ENCODE assay signal across 14 cellular contexts in genomic region chr11:62789576-62789975, GRCh38. TPM values are rescaled to one million over a fixed set of nuclear protein-coding genes. Genes with fewer than 3 reads are reported as not detected.
DNase-seq lines count a peak whose midpoint lies in the region; ATAC-seq lines count a peak whose summit lies in the region.
"Had no signal": no experiment of that assay in that cellular context is flagged by ENCODE, and none has a peak within 500 bp of the region (broad histone marks: within the 10 kb centered on the region; RNA-seq: fewer than 3 reads in every experiment).

No MANE protein-coding gene starts in this region.

- 58 to 61% methylated on average over 3 of the region's 3 CpGs for WGBS in GM23248 (ENCODE audit: low coverage in 1 of 2, low lambda C conversion rate in 2 of 2, missing lambda C conversion rate in 2 of 2), 2 experiments

- H3F3A ChIP-seq in GM23248 (ENCODE audit: insufficient read depth): peaks cover 50% of the 10 kb centered on the region

- H3K9ac ChIP-seq in GM23248: peak overlapping the region; percentile 84; the same call in 1 of the 2 replicates

- DNase-seq in CD4-positive, CD25-positive, alpha-beta regulatory T cell: no peak
- DNase-seq in GM23248 (no peak), naive B cell (no peak), inferior parietal cortex (ENCODE audit: extremely low spot score) (no peak), NCI-H1092 treated with DMSO at 0.1 percent for 48 hours (lab: John Stamatoyannopoulos, UW) (no peak)
- DNase-seq in activated CD8-positive, alpha-beta T cell treated with anti-CD3 and anti-CD28 coated beads, Interleukin-2, amount 10 ng/mL, durations not matched to agents 7 days and 5 days: no peak
- DNase-seq: activated gamma-delta T cell treated with Interleukin-2 at 50 U/mL for 16 hours, dermis blood vessel endothelial cell, midbrain, NCI-H345, retina, Right ventricle myocardium superior, WERI-Rb-1 had no signal

- peaks cover 36% of the 10 kb centered on the region for H3K36me3 ChIP-seq in CD4-positive, CD25-positive, alpha-beta regulatory T cell (ENCODE audit: control insufficient read depth, insufficient read depth, low read length)
- peaks cover 11% of the 10 kb centered on the region for H3K36me3 ChIP-seq in GM23248 (ENCODE audit: low read depth)

- no peaks in the 10 kb centered on the region for H4K20me1 ChIP-seq in GM23248 (ENCODE audit: insufficient read depth)

- H3K9me3 Mint-ChIP-seq in CD4-positive, CD25-positive, alpha-beta regulatory T cell: no peaks in the 10 kb centered on the region
- no peaks in the 10 kb centered on the region for H3K9me3 Mint-ChIP-seq in activated CD8-positive, alpha-beta T cell treated with anti-CD3 and anti-CD28 coated beads, Interleukin-2, amount 10 ng/mL, durations not matched to agents 7 days and 5 days (ENCODE audit: insufficient read depth)
- no peaks in the 10 kb centered on the region for H3K9me3 Mint-ChIP-seq in naive B cell

- H3K4me3 Mint-ChIP-seq in CD4-positive, CD25-positive, alpha-beta regulatory T cell: peak overlapping the region; percentile 90 to 99 (median 96)
- peak overlapping the region; percentile 96 for H3K4me3 Mint-ChIP-seq in activated CD8-positive, alpha-beta T cell treated with anti-CD3 and anti-CD28 coated beads, Interleukin-2, amount 10 ng/mL, durations not matched to agents 7 days and 5 days
- H3K4me3 Mint-ChIP-seq in naive B cell: peak overlapping the region in 7 of 8 donors; percentile 67 to 97 (median 93)

- H3K4me2 ChIP-seq in GM23248 (ENCODE audit: unreplicated experiment): no peak overlapping the region

- peaks cover 52% of the 10 kb centered on the region for H3K79me2 ChIP-seq in GM23248 (ENCODE audit: insufficient read depth)

- H3K27me3 ChIP-seq in CD4-positive, CD25-positive, alpha-beta regulatory T cell (ENCODE audit: control insufficient read depth, insufficient read depth, low read length): no peaks in the 10 kb centered on the region
- no peaks in the 10 kb centered on the region for H3K27me3 ChIP-seq in GM23248 (replicated peaks; ENCODE audit: insufficient read depth)

- H2AFZ ChIP-seq in GM23248: no peak overlapping the region

- no peak for ATAC-seq in CD4-positive, CD25-positive, alpha-beta regulatory T cell (ENCODE audit: low read depth in 2 of 2)
- ATAC-seq in activated CD8-positive, alpha-beta T cell treated with anti-CD3 and anti-CD28 coated beads, Interleukin-2, amount 10 ng/mL, durations not matched to agents 7 days and 5 days: no peak
- ATAC-seq in naive B cell (ENCODE audit: low read depth in 2 of 2) (no peak), GM21786 (IDR thresholded peaks at IDR 0.05; ENCODE audit: unreplicated experiment) (no peak)

- no peaks in the 10 kb centered on the region for H3K9me2 ChIP-seq in GM23248 (ENCODE audit: insufficient read depth)

- peaks cover 14% of the 10 kb centered on the region for H3K36me3 Mint-ChIP-seq in CD4-positive, CD25-positive, alpha-beta regulatory T cell
- peaks cover 73% of the 10 kb centered on the region for H3K36me3 Mint-ChIP-seq in activated CD8-positive, alpha-beta T cell treated with anti-CD3 and anti-CD28 coated beads, Interleukin-2, amount 10 ng/mL, durations not matched to agents 7 days and 5 days (ENCODE audit: low read depth)
- H3K36me3 Mint-ChIP-seq in naive B cell: peaks cover 0 to 6% of the 10 kb centered on the region in 2 donors

- H3K27ac ChIP-seq in CD4-positive, CD25-positive, alpha-beta regulatory T cell (ENCODE audit: insufficient read depth, low read length, poor library complexity, severe bottlenecking): peak overlapping the region; percentile 94
- H3K27ac ChIP-seq in GM23248: no peak overlapping the region
- H3K27ac ChIP-seq: WERI-Rb-1 had no signal

- CTCF ChIA-PET in activated CD8-positive, alpha-beta T cell treated with anti-CD3 and anti-CD28 coated beads, Interleukin-2, amount 10 ng/mL, durations not matched to agents 7 days and 5 days (lab: Charles Lee): interaction anchor here (0.7 to 7.9 kb wide), 11 partner anchors 11 to 247 kb away, joined by 3 to 144 read pairs (median 4); partner anchors contain the start of genes C11orf98, CSKMT, HNRNPUL2 and SLC3A2

- H3K4me1 ChIP-seq in CD4-positive, CD25-positive, alpha-beta regulatory T cell (ENCODE audit: control insufficient read depth, insufficient read depth, low read length, poor library complexity, severe bottlenecking): peaks cover 52% of the 10 kb centered on the region
- H3K4me1 ChIP-seq in GM23248 (ENCODE audit: insufficient read depth): peaks cover 48% of the 10 kb centered on the region

- no peaks in the 10 kb centered on the region for H3K9me3 ChIP-seq in CD4-positive, CD25-positive, alpha-beta regulatory T cell (ENCODE audit: control insufficient read depth in 2 of 2, low read length in 2 of 2)
- H3K9me3 ChIP-seq in GM23248 (ENCODE audit: low read depth): no peaks in the 10 kb centered on the region

- in situ Hi-C loops in GM23248 (cut with MboI): no loop called here

- peak overlapping the region; percentile 52 to 98 (median 94) for H3K27ac Mint-ChIP-seq in CD4-positive, CD25-positive, alpha-beta regulatory T cell
- peak overlapping the region; percentile 98 for H3K27ac Mint-ChIP-seq in activated CD8-positive, alpha-beta T cell treated with anti-CD3 and anti-CD28 coated beads, Interleukin-2, amount 10 ng/mL, durations not matched to agents 7 days and 5 days
- peak overlapping the region in 3 of 6 donors; percentile 66 to 97 (median 88) for H3K27ac Mint-ChIP-seq in naive B cell

- peaks cover 13 to 68% (median 44%) of the 10 kb centered on the region in 4 donors for H3K4me1 Mint-ChIP-seq in CD4-positive, CD25-positive, alpha-beta regulatory T cell
- peaks cover 54% of the 10 kb centered on the region for H3K4me1 Mint-ChIP-seq in activated CD8-positive, alpha-beta T cell treated with anti-CD3 and anti-CD28 coated beads, Interleukin-2, amount 10 ng/mL, durations not matched to agents 7 days and 5 days (ENCODE audit: low read depth)
- peaks cover 37 to 58% (median 57%) of the 10 kb centered on the region in 3 donors for H3K4me1 Mint-ChIP-seq in naive B cell

- POLR2A ChIA-PET in activated CD8-positive, alpha-beta T cell treated with anti-CD3 and anti-CD28 coated beads, Interleukin-2, amount 10 ng/mL, durations not matched to agents 7 days and 5 days (lab: Charles Lee): interaction anchor here (0.8 to 7.8 kb wide), 10 partner anchors 11 to 124 kb away, joined by 4 to 190 read pairs (median 10); partner anchors contain the start of genes C11orf98, CSKMT, NXF1 and SLC3A2

- no peak overlapping the region for H3K4me3 ChIP-seq in CD4-positive, CD25-positive, alpha-beta regulatory T cell (ENCODE audit: low read depth, low read length)
- H3K4me3 ChIP-seq in GM23248: 0 out of 2 replicates have a peak overlapping the region, but pooled peaks have one; percentile 5

- H3K27me3 Mint-ChIP-seq in CD4-positive, CD25-positive, alpha-beta regulatory T cell: no peaks in the 10 kb centered on the region
- no peaks in the 10 kb centered on the region for H3K27me3 Mint-ChIP-seq in activated CD8-positive, alpha-beta T cell treated with anti-CD3 and anti-CD28 coated beads, Interleukin-2, amount 10 ng/mL, durations not matched to agents 7 days and 5 days (ENCODE audit: low read depth)
- no peaks in the 10 kb centered on the region for H3K27me3 Mint-ChIP-seq in naive B cell

RNA-seq across cellular contexts. Expression of gene TMEM223, which starts 2.2 kb away (rescaled TPM):
- 9.1 TPM for total RNA-seq in CD4-positive, CD25-positive, alpha-beta regulatory T cell
- 10 to 100 TPM; 55.2 to 71.9 (median 69.2) TPM for polyA plus RNA-seq in CD4-positive, CD25-positive, alpha-beta regulatory T cell
- 32.0 and 33.4 TPM in 2 replicates for total RNA-seq in GM23248 (2014; rRNA removed; shearing (Covaris generic))
- polyA plus RNA-seq in GM23248 (2016; fragmentation: Nextera tagmentation; extraction: Ambion mirVana): 31.4 and 34.2 TPM in 2 replicates
- total RNA-seq in activated CD8-positive, alpha-beta T cell treated with anti-CD3 and anti-CD28 coated beads, Interleukin-2, amount 10 ng/mL, durations not matched to agents 7 days and 5 days: 10 to 100 TPM; 20.1 to 20.3 TPM
- 10 to 100 TPM; 28.9 to 52.5 (median 45.3) TPM for polyA plus RNA-seq in naive B cell (ENCODE audit: low read depth in 6 of 6)

RNA-seq across cellular contexts. Expression of gene TMEM179B, which starts 2.4 kb away (rescaled TPM):
- 26.3 TPM for total RNA-seq in CD4-positive, CD25-positive, alpha-beta regulatory T cell
- 100 to 1,000 TPM; 129 to 172 (median 152) TPM for polyA plus RNA-seq in CD4-positive, CD25-positive, alpha-beta regulatory T cell
- 73.3 and 151 TPM in 2 replicates for total RNA-seq in GM23248 (2014; rRNA removed; shearing (Covaris generic))
- polyA plus RNA-seq in GM23248 (2016; fragmentation: Nextera tagmentation; extraction: Ambion mirVana): 140 and 150 TPM in 2 replicates
- 10 to 100 TPM; 37.3 to 40.8 TPM for total RNA-seq in activated CD8-positive, alpha-beta T cell treated with anti-CD3 and anti-CD28 coated beads, Interleukin-2, amount 10 ng/mL, durations not matched to agents 7 days and 5 days
- 100 to 1,000 TPM; 145 to 275 (median 160) TPM for polyA plus RNA-seq in naive B cell (ENCODE audit: low read depth in 6 of 6)

RNA-seq across cellular contexts. Expression of gene NXF1, which starts 15.7 kb away (rescaled TPM):
- 309 TPM for total RNA-seq in CD4-positive, CD25-positive, alpha-beta regulatory T cell
- polyA plus RNA-seq in CD4-positive, CD25-positive, alpha-beta regulatory T cell: 10 to 100 TPM; 47.3 to 70.9 (median 64.2) TPM
- 25.0 and 32.0 TPM in 2 replicates for total RNA-seq in GM23248 (2014; rRNA removed; shearing (Covaris generic))
- 51.1 and 53.3 TPM in 2 replicates for polyA plus RNA-seq in GM23248 (2016; fragmentation: Nextera tagmentation; extraction: Ambion mirVana)
- total RNA-seq in activated CD8-positive, alpha-beta T cell treated with anti-CD3 and anti-CD28 coated beads, Interleukin-2, amount 10 ng/mL, durations not matched to agents 7 days and 5 days: 100 to 1,000 TPM; 110 to 111 TPM
- 100 to 1,000 TPM in 2 of 6 donors, 10 to 100 TPM in 4; 60.9 to 121 (median 90.6) TPM for polyA plus RNA-seq in naive B cell (ENCODE audit: low read depth in 6 of 6)

RNA-seq across cellular contexts. Expression of gene TAF6L, which starts 18.4 kb away (rescaled TPM):
- 13.1 TPM for total RNA-seq in CD4-positive, CD25-positive, alpha-beta regulatory T cell
- polyA plus RNA-seq in CD4-positive, CD25-positive, alpha-beta regulatory T cell: 1 to 10 TPM; 5.8 to 9.5 (median 7.5) TPM
- 11.6 and 22.5 TPM in 2 replicates for total RNA-seq in GM23248 (2014; rRNA removed; shearing (Covaris generic))
- 8.2 and 9.1 TPM in 2 replicates for polyA plus RNA-seq in GM23248 (2016; fragmentation: Nextera tagmentation; extraction: Ambion mirVana)
- total RNA-seq in activated CD8-positive, alpha-beta T cell treated with anti-CD3 and anti-CD28 coated beads, Interleukin-2, amount 10 ng/mL, durations not matched to agents 7 days and 5 days: 10 to 100 TPM; 21.8 to 23.7 TPM
- 10 to 100 TPM in 2 of 6 donors, 1 to 10 TPM in 4; 8.3 to 14.3 (median 9.5) TPM for polyA plus RNA-seq in naive B cell (ENCODE audit: low read depth in 6 of 6)

RNA-seq across cellular contexts. Expression of gene POLR2G, which starts 28.2 kb away (rescaled TPM):
- 74.9 TPM for total RNA-seq in CD4-positive, CD25-positive, alpha-beta regulatory T cell
- polyA plus RNA-seq in CD4-positive, CD25-positive, alpha-beta regulatory T cell: 100 to 1,000 TPM; 241 to 286 (median 253) TPM
- 61.2 and 73.3 TPM in 2 replicates for total RNA-seq in GM23248 (2014; rRNA removed; shearing (Covaris generic))
- polyA plus RNA-seq in GM23248 (2016; fragmentation: Nextera tagmentation; extraction: Ambion mirVana) (154 and 156 TPM in 2 replicates), naive B cell (ENCODE audit: low read depth in 6 of 6) (100 to 1,000 TPM; 249 to 395 (median 290) TPM)
- total RNA-seq in activated CD8-positive, alpha-beta T cell treated with anti-CD3 and anti-CD28 coated beads, Interleukin-2, amount 10 ng/mL, durations not matched to agents 7 days and 5 days: 10 to 100 TPM; 89.7 to 96.6 TPM
